Comparison of ENCODE assay signal across 11 cellular contexts in the genomic region with DNA sequence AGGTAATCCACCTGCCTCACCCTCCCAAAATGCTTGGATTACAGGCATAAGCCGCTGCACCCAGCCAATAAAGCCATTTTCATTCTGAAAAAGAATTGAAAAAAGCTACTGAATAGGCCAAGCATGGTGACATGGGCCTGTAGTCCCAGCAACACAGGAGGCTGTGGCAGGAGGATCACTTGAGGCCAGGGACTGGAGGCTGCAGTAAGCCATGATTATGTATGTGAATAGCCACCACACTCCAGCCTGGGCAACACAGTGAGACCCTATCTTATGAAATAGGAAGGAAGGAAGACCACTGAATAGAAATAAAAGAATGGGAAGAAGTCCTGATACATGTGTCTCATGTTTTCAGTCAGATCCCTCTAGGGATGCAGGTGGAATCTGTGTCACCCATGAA. TPM values are rescaled to one million over a fixed set of nuclear protein-coding genes. Genes with fewer than 3 reads are reported as not detected.
A peak's percentile ranks its signal among the peaks of the same experiment; 100 is the strongest.
DNase-seq lines count a peak whose midpoint lies in the region; ATAC-seq and TF ChIP-seq lines count a peak whose summit lies in the region.
"Had no signal": no experiment of that assay in that cellular context is flagged by ENCODE, and none has a peak within 500 bp of the region (broad histone marks: within the 10 kb centered on the region; RNA-seq: fewer than 3 reads in every experiment).

No MANE protein-coding gene starts in this region.

- POLR2A ChIA-PET in AG04450 (lab: Yijun Ruan, JAX) (no interaction called here), Panc1 (lab: Charles Lee) (interaction anchor here (0.6 to 1.6 kb wide), 6 partner anchors 9 to 49 kb away, joined by 3 to 19 read pairs (median 4); partner anchors contain the start of gene SEMA4B)

- no peaks in the 10 kb centered on the region for H3F3A ChIP-seq in neural progenitor cell (ENCODE audit: low read depth)

- H3K27me3 ChIP-seq in AG04450 (ENCODE audit: control insufficient read depth, insufficient read depth, low read length) (no peaks in the 10 kb centered on the region), Panc1 (ENCODE audit: control insufficient read depth, insufficient read depth, low read length) (no peaks in the 10 kb centered on the region), esophagus muscularis mucosa (no peaks in the 10 kb centered on the region), trophoblast cell (ENCODE audit: insufficient read depth, low read length) (no peaks in the 10 kb centered on the region), neural progenitor cell (no peaks in the 10 kb centered on the region)

- peaks cover 5% of the 10 kb centered on the region for H3K79me1 ChIP-seq in trophoblast cell (ENCODE audit: low read length)

- peak overlapping the region; percentile 61 for H4K91ac ChIP-seq in trophoblast cell (ENCODE audit: low read depth, low read length)

- no TSS peak for BruUV-seq in Panc1 (replicated peaks; lab: Mats Ljungman, UMichigan)

- intact Hi-C loops in Panc1 (cut with micrococcal nuclease; ENCODE audit: unreplicated experiment) (no loop called here), esophagus muscularis mucosa (cut with DNase I) (no loop called here)

- 100% methylated on average over 1 of the region's 1 CpG for WGBS in esophagus muscularis mucosa
- no CpG with 5 or more reads among the region's 1 CpG for WGBS in trophoblast cell (ENCODE audit: extremely low coverage, insufficient coverage, insufficient read length)

- in situ Hi-C loops in Panc1 (cut with HindIII; ENCODE audit: low pct_unique_long_range_greater_than_20kb, low sequenced_read_pairs): loop anchor here (10.0 kb wide), 1 partner anchor 50 kb away; no protein-coding TSS in a partner anchor

- TF ChIP-seq EP300 in esophagus muscularis mucosa (IDR thresholded peaks at IDR 0.05): no peak

- no peak for DNase-seq in AG04450 (ENCODE audit: low read depth, low spot score)
- DNase-seq in Panc1 (ENCODE audit: low read depth, low spot score): no peak
- no peak for DNase-seq in esophagus muscularis mucosa (ENCODE audit: extremely low spot score)
- no peak for DNase-seq in trophoblast cell
- DNase-seq in GOT3 (lab: John Stamatoyannopoulos, UW): no peak
- DNase-seq in NCI-H345 treated with DMSO at 0.1 percent for 48 hours (lab: John Stamatoyannopoulos, UW; ENCODE audit: unreplicated experiment): no peak
- no peak for DNase-seq in GM19240 (ENCODE audit: insufficient read length, low spot score)
- DNase-seq in neural progenitor cell (ENCODE audit: low spot score): no peak
- DNase-seq: activated naive CD4-positive, alpha-beta T cell; cortex of kidney had no signal

- H3K4me3 ChIP-seq in AG04450 (ENCODE audit: low read depth, low read length): no peak overlapping the region
- no peak overlapping the region for H3K4me3 ChIP-seq in Panc1 (ENCODE audit: low read depth in 2 of 2, low read length in 2 of 2)
- H3K4me3 ChIP-seq in esophagus muscularis mucosa: no peak overlapping the region
- H3K4me3 ChIP-seq in trophoblast cell (ENCODE audit: low read depth, low read length): no peak overlapping the region
- H3K4me3 ChIP-seq in neural progenitor cell: no peak overlapping the region
- H3K4me3 ChIP-seq: psoas muscle had no signal

- peaks cover 11% of the 10 kb centered on the region for H3K4me1 Mint-ChIP-seq in neural progenitor cell

- TF ChIP-seq CTCF in AG04450 (IDR thresholded peaks at IDR 0.05; ENCODE audit: low read depth, low read length): no peak
- no peak for TF ChIP-seq CTCF in Panc1 (IDR thresholded peaks at IDR 0.05)
- no peak for TF ChIP-seq CTCF in esophagus muscularis mucosa (IDR thresholded peaks at IDR 0.05)
- no peak for TF ChIP-seq CTCF in neural progenitor cell (IDR thresholded peaks at IDR 0.05)

- H3K18ac ChIP-seq in trophoblast cell (ENCODE audit: low read length): no peak overlapping the region

- peak overlapping the region; percentile 42 for H2BK12ac ChIP-seq in trophoblast cell (ENCODE audit: low read length)

- H3K36me3 ChIP-seq in Panc1 (ENCODE audit: control insufficient read depth, insufficient read depth, low read length) (no peaks in the 10 kb centered on the region), esophagus muscularis mucosa (no peaks in the 10 kb centered on the region), trophoblast cell (ENCODE audit: control insufficient read depth in 1 of 2, insufficient read depth in 2 of 2, low read length in 2 of 2) (no peaks in the 10 kb centered on the region), neural progenitor cell (no peaks in the 10 kb centered on the region)

- no peaks in the 10 kb centered on the region for H4K20me1 ChIP-seq in neural progenitor cell (ENCODE audit: low read depth)

- no peak overlapping the region for H3K4ac ChIP-seq in trophoblast cell (ENCODE audit: low read depth, low read length)

- H2AFZ ChIP-seq in trophoblast cell (ENCODE audit: insufficient read depth, low read length, poor library complexity) (no peak overlapping the region), neural progenitor cell (replicated peaks) (no peak overlapping the region)

- H3K14ac ChIP-seq in trophoblast cell (ENCODE audit: low read length): no peak overlapping the region

- H3K36me3 Mint-ChIP-seq in neural progenitor cell: no peaks in the 10 kb centered on the region

- CTCF ChIA-PET in AG04450 (lab: Charles Lee): no interaction called here
- CTCF ChIA-PET in Panc1 (lab: Charles Lee): no interaction called here

- no peak for ATAC-seq in Panc1

- H3K4me3 Mint-ChIP-seq in neural progenitor cell: no peak overlapping the region

- H3K9me3 Mint-ChIP-seq in neural progenitor cell: peaks cover 2% of the 10 kb centered on the region

- no peaks in the 10 kb centered on the region for H3K9me3 ChIP-seq in AG04450 (ENCODE audit: control insufficient read depth, insufficient read depth, low read length)
- no peaks in the 10 kb centered on the region; the same call in 1 of the 2 replicates for H3K9me3 ChIP-seq in Panc1 (ENCODE audit: control insufficient read depth, insufficient read depth, low read depth, low read length)
- no peaks in the 10 kb centered on the region for H3K9me3 ChIP-seq in esophagus muscularis mucosa
- H3K9me3 ChIP-seq in trophoblast cell (ENCODE audit: insufficient read depth, low read depth, low read length): peaks cover 2% of the 10 kb centered on the region
- no peaks in the 10 kb centered on the region for H3K9me3 ChIP-seq in neural progenitor cell (ENCODE audit: low read depth)
- H3K9me3 ChIP-seq: psoas muscle had no signal

- no peak overlapping the region for H3K9ac ChIP-seq in trophoblast cell (ENCODE audit: low read length)
- H3K9ac ChIP-seq in neural progenitor cell: no peak overlapping the region

- peaks cover 64% of the 10 kb centered on the region for H3K4me1 ChIP-seq in Panc1 (ENCODE audit: control insufficient read depth, insufficient read depth, low read length)
- H3K4me1 ChIP-seq in esophagus muscularis mucosa: peaks cover 3 to 28% (median 27%) of the 10 kb centered on the region in 4 donors
- H3K4me1 ChIP-seq in trophoblast cell (ENCODE audit: control insufficient read depth in 1 of 2, insufficient read depth in 2 of 2, low read length in 2 of 2): peaks cover 11 to 14% of the 10 kb centered on the region in 2 experiments
- H3K4me1 ChIP-seq in neural progenitor cell: no peaks in the 10 kb centered on the region
- H3K4me1 ChIP-seq: psoas muscle had no signal

- no peak overlapping the region for H3K23ac ChIP-seq in trophoblast cell (ENCODE audit: low read length)

- H4K12ac ChIP-seq in trophoblast cell (ENCODE audit: low read depth, low read length): no peak overlapping the region

- H3K79me2 ChIP-seq in trophoblast cell (ENCODE audit: control insufficient read depth, insufficient read depth, low read length, poor library complexity): no peaks in the 10 kb centered on the region
- no peaks in the 10 kb centered on the region for H3K79me2 ChIP-seq in neural progenitor cell (ENCODE audit: low read depth)

- H3K4me2 ChIP-seq in trophoblast cell (ENCODE audit: low read length): no peak overlapping the region
- no peak overlapping the region for H3K4me2 ChIP-seq in neural progenitor cell

- no peak overlapping the region for H4K8ac ChIP-seq in trophoblast cell (ENCODE audit: low read depth, low read length)

- H3K27ac ChIP-seq in AG04450 (ENCODE audit: low read depth, low read length) (peak overlapping the region; percentile 40), Panc1 (ENCODE audit: low read length) (peak overlapping the region; percentile 100), esophagus muscularis mucosa (replicated peaks in 1 of 4) (peak overlapping the region; percentile 39 to 80 (median 60)), trophoblast cell (ENCODE audit: low read depth, low read length) (peak overlapping the region; percentile 35), neural progenitor cell (no peak overlapping the region)
- H3K27ac ChIP-seq: psoas muscle had no signal

- H3K27me3 Mint-ChIP-seq in neural progenitor cell (ENCODE audit: insufficient read depth, low read depth): peaks cover 14% of the 10 kb centered on the region

- TF ChIP-seq POLR2A in esophagus muscularis mucosa (IDR thresholded peaks at IDR 0.05; ENCODE audit: low read depth): no peak

- no peak overlapping the region for H2BK120ac ChIP-seq in trophoblast cell (ENCODE audit: insufficient read depth, low read length, poor library complexity)

- no peak overlapping the region for H2BK5ac ChIP-seq in trophoblast cell (ENCODE audit: low read depth, low read length, poor library complexity)

- no peak overlapping the region for H2AK5ac ChIP-seq in trophoblast cell (ENCODE audit: low read length)

- no peak overlapping the region for H3K27ac Mint-ChIP-seq in neural progenitor cell

RNA-seq across cellular contexts. Expression of gene SEMA4B, which starts 36.0 kb away (rescaled TPM):
- 13.5 and 17.9 TPM in 2 replicates for polyA plus RNA-seq in AG04450 (2011; rRNA removed)
- polyA minus RNA-seq in AG04450 (2011; rRNA and poly(A)+ RNA removed): 17.7 and 22.3 TPM in 2 replicates
- total RNA-seq in Panc1 (2021; ENCODE audit: unreplicated experiment) (600 TPM), esophagus muscularis mucosa (10 to 100 TPM; 30.7 to 68.3 (median 43.4) TPM), neural progenitor cell (ENCODE audit: low replicate concordance) (7.7 and 18.9 TPM in 2 replicates)
- 1,018 TPM for polyA plus RNA-seq in Panc1 (2012; ENCODE audit: insufficient read length)
- polyA plus RNA-seq in trophoblast cell (2013): 20.8 and 21.0 TPM in 2 replicates
